In the genomic region with DNA sequence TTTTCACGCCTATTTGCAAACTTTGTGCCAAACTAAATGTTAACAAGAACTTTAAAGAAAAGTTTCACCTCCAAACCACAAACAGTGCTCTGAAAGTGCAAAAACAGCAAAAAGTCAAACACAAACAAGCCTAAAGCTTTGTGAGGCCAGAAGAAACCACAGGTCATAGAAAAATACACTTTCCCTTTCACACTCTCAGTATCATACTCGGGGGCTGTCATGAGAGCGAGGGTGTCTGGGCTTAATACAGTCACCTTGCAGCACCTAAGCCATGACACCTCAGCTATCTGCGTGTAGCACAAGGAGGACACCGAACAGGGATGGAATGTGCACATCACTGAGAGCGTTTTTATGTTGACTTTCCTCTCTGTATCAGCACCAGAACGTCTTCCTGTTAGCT, we compare ENCODE assay signal across 1 cellular context.
TF ChIP-seq lines count a peak whose summit lies in the region.

No MANE protein-coding gene starts in this region.

TF ChIP-seq in WTC11, 78 proteins besides CTCF, POLR2A, EP300 and RAD21 (continued from another document):
- no peak for TF ChIP-seq TEAD1 (CRISPR knock-in tag; IDR thresholded peaks at IDR 0.05)
- no peak for TF ChIP-seq OVOL2 (CRISPR knock-in tag; IDR thresholded peaks at IDR 0.05; ENCODE audit: borderline replicate concordance)
- TF ChIP-seq HMGA2 (CRISPR knock-in tag; IDR thresholded peaks at IDR 0.05), result no peak
- TF ChIP-seq, protein P1, sequence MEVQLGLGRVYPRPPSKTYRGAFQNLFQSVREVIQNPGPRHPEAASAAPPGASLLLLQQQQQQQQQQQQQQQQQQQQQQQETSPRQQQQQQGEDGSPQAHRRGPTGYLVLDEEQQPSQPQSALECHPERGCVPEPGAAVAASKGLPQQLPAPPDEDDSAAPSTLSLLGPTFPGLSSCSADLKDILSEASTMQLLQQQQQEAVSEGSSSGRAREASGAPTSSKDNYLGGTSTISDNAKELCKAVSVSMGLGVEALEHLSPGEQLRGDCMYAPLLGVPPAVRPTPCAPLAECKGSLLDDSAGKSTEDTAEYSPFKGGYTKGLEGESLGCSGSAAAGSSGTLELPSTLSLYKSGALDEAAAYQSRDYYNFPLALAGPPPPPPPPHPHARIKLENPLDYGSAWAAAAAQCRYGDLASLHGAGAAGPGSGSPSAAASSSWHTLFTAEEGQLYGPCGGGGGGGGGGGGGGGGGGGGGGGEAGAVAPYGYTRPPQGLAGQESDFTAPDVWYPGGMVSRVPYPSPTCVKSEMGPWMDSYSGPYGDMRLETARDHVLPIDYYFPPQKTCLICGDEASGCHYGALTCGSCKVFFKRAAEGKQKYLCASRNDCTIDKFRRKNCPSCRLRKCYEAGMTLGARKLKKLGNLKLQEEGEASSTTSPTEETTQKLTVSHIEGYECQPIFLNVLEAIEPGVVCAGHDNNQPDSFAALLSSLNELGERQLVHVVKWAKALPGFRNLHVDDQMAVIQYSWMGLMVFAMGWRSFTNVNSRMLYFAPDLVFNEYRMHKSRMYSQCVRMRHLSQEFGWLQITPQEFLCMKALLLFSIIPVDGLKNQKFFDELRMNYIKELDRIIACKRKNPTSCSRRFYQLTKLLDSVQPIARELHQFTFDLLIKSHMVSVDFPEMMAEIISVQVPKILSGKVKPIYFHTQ (CRISPR knock-in tag; IDR thresholded peaks at IDR 0.05), result no peak
- TF ChIP-seq MXD4 (CRISPR knock-in tag; IDR thresholded peaks at IDR 0.05; ENCODE audit: borderline replicate concordance), result no peak
- TF ChIP-seq, protein P2, sequence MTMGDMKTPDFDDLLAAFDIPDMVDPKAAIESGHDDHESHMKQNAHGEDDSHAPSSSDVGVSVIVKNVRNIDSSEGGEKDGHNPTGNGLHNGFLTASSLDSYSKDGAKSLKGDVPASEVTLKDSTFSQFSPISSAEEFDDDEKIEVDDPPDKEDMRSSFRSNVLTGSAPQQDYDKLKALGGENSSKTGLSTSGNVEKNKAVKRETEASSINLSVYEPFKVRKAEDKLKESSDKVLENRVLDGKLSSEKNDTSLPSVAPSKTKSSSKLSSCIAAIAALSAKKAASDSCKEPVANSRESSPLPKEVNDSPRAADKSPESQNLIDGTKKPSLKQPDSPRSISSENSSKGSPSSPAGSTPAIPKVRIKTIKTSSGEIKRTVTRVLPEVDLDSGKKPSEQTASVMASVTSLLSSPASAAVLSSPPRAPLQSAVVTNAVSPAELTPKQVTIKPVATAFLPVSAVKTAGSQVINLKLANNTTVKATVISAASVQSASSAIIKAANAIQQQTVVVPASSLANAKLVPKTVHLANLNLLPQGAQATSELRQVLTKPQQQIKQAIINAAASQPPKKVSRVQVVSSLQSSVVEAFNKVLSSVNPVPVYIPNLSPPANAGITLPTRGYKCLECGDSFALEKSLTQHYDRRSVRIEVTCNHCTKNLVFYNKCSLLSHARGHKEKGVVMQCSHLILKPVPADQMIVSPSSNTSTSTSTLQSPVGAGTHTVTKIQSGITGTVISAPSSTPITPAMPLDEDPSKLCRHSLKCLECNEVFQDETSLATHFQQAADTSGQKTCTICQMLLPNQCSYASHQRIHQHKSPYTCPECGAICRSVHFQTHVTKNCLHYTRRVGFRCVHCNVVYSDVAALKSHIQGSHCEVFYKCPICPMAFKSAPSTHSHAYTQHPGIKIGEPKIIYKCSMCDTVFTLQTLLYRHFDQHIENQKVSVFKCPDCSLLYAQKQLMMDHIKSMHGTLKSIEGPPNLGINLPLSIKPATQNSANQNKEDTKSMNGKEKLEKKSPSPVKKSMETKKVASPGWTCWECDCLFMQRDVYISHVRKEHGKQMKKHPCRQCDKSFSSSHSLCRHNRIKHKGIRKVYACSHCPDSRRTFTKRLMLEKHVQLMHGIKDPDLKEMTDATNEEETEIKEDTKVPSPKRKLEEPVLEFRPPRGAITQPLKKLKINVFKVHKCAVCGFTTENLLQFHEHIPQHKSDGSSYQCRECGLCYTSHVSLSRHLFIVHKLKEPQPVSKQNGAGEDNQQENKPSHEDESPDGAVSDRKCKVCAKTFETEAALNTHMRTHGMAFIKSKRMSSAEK (CRISPR knock-in tag; IDR thresholded peaks at IDR 0.05; ENCODE audit: borderline replicate concordance), result no peak
- TF ChIP-seq ZNF121 (CRISPR knock-in tag; IDR thresholded peaks at IDR 0.05), result no peak
- TF ChIP-seq, protein P3, sequence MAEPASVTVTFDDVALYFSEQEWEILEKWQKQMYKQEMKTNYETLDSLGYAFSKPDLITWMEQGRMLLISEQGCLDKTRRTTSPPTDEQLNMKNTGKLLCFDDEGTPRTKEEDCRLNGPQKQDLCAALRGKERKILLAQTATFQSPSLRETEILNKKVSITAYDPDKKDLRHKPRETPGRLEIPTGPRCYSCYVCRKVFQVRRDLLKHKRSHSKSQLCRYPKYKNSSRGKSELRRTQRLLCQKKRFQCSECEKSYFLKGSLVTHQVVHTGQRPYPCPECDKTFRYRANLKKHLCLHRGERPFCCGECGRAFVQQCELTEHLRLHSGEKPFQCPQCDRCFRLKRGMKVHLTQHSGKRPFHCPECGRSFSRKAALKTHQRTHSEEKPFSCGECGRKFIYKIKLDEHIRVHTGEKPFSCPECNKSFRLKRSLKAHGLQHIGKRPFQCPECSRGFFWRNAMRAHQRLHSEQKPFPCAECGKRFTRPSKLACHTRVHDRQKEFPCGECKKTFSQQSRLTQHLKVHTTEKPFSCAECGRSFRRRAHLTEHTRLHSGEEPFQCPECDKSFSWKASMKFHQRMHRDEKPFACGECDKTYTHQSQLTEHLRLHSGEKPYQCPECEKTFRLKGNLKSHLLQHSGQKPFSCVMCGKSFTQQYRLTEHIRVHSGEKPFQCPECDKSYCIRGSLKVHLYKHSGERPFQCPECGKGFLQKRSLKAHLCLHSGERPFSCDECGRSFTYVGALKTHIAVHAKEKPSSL (CRISPR knock-in tag; conservative IDR thresholded peaks at IDR 0.05), result no peak
- TF ChIP-seq ZNF317 (CRISPR knock-in tag; IDR thresholded peaks at IDR 0.05; ENCODE audit: borderline replicate concordance, low read depth), result no peak
